Comparison of ENCODE assay signal across 23 cellular contexts in the genomic region with DNA sequence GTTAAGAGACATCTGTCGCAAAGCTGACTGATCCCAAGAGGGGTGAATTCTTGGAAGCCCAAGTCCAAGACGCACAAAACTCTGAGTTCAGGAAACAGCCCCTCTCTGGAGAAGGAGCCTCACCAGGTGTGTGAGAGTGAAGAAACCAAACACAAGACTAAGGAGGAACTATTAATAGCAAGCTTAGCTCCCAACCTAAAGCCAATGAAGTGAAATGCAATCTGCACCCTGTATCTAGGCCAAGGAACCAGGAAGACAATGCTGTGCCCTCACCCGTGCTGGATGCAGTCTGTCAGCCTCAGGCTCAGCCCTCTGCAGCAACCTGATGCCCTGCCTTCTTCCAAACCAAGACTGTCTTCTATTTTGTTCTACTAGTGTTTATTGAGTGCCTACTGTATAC. TPM values are rescaled to one million over a fixed set of nuclear protein-coding genes. Genes with fewer than 3 reads are reported as not detected.
DNase-seq lines count a peak whose midpoint lies in the region; TF ChIP-seq lines count a peak whose summit lies in the region.
"Had no signal": no experiment of that assay in that cellular context is flagged by ENCODE, and none has a peak within 500 bp of the region (broad histone marks: within the 10 kb centered on the region; RNA-seq: fewer than 3 reads in every experiment).

No MANE protein-coding gene starts in this region.

- CTCF ChIA-PET in MCF 10A (lab: Yijun Ruan, JAX) (interaction anchor here (1.1 kb wide), 2 partner anchors 12 to 19 kb away, joined by 3 to 4 read pairs; no protein-coding TSS in a partner anchor), OCI-LY7 (lab: Charles Lee; ENCODE audit: unreplicated experiment) (no interaction called here)
- CTCF ChIA-PET in activated CD4-positive, alpha-beta memory T cell treated with anti-CD3 and anti-CD28 coated beads for 36 hours (lab: Charles Lee), result interaction anchor here (1.8 kb wide), 1 partner anchor 22 kb away, joined by 7 read pairs; no protein-coding TSS in a partner anchor

- POLR2A ChIA-PET in MCF 10A (lab: Yijun Ruan, JAX), result interaction anchor here (1.2 to 1.5 kb wide), 2 partner anchors 10 to 20 kb away, joined by 3 read pairs; no protein-coding TSS in a partner anchor
- POLR2A ChIA-PET in OCI-LY7 (lab: Charles Lee), result no interaction called here
- POLR2A ChIA-PET in activated CD4-positive, alpha-beta memory T cell treated with anti-CD3 and anti-CD28 coated beads for 36 hours (lab: Charles Lee), result no interaction called here

- no peak overlapping the region for H3K27ac ChIP-seq in breast epithelium
- H3K27ac ChIP-seq in mesenchymal stem cell (ENCODE audit: low read length, poor library complexity, severe bottlenecking), result no peak overlapping the region
- H3K27ac ChIP-seq in OCI-LY7 (ENCODE audit: low read depth, low read length, poor library complexity, severe bottlenecking), result no peak overlapping the region
- H3K27ac ChIP-seq: BLaER1 treated with 17β-estradiol and CSF1 and Interleukin-3, amounts not matched to agents 10 nM and 100 nM; SJCRH30 had no signal

- no peak overlapping the region for H3K23ac ChIP-seq in mesenchymal stem cell (ENCODE audit: low read length in 2 of 2)

- H3K4me3 Mint-ChIP-seq in MCF 10A (ENCODE audit: unreplicated experiment), result no peak overlapping the region
- H3K4me3 Mint-ChIP-seq in activated CD4-positive, alpha-beta memory T cell treated with anti-CD3 and anti-CD28 coated beads for 36 hours, result no peak overlapping the region
- H3K4me3 Mint-ChIP-seq: CD4-positive, alpha-beta memory T cell had no signal

- H2BK5ac ChIP-seq in mesenchymal stem cell (ENCODE audit: low read depth, low read length, poor library complexity, severe bottlenecking), result no peak overlapping the region

- H4K20me1 ChIP-seq in OCI-LY7 (ENCODE audit: insufficient read depth, low read length), result no peaks in the 10 kb centered on the region
- H4K20me1 ChIP-seq: BLaER1 treated with 17β-estradiol and CSF1 and Interleukin-3, amounts not matched to agents 10 nM and 100 nM had no signal

- intact Hi-C loops in MCF 10A (cut with micrococcal nuclease) (no loop called here), breast epithelium (cut with DNase I; ENCODE audit: low total_unique reads) (no loop called here), OCI-LY7 (cut with micrococcal nuclease; ENCODE audit: unreplicated experiment) (no loop called here)
- intact Hi-C loops in activated CD4-positive, alpha-beta memory T cell treated with anti-CD3 and anti-CD28 coated beads for 36 hours (cut with micrococcal nuclease), result no loop called here

- H3K9ac ChIP-seq in mesenchymal stem cell (ENCODE audit: low read length), result no peak overlapping the region
- H3K9ac ChIP-seq: BLaER1 treated with 17β-estradiol and CSF1 and Interleukin-3, amounts not matched to agents 10 nM and 100 nM had no signal

- H4K8ac ChIP-seq in mesenchymal stem cell (ENCODE audit: low read length), result no peak overlapping the region

- no peaks in the 10 kb centered on the region for H3K79me1 ChIP-seq in mesenchymal stem cell (replicated peaks; ENCODE audit: low read length, poor library complexity, severe bottlenecking)

- H2BK12ac ChIP-seq in mesenchymal stem cell (ENCODE audit: low read length in 2 of 2), result no peak overlapping the region

- no peaks in the 10 kb centered on the region for H3K27me3 Mint-ChIP-seq in MCF 10A (ENCODE audit: insufficient read depth, unreplicated experiment)
- H3K27me3 Mint-ChIP-seq in activated CD4-positive, alpha-beta memory T cell treated with anti-CD3 and anti-CD28 coated beads for 36 hours, result peaks cover 2% of the 10 kb centered on the region

- H3K79me2 ChIP-seq in OCI-LY7 (ENCODE audit: insufficient read depth, low read depth, low read length), result no peaks in the 10 kb centered on the region

- H3K9me2 ChIP-seq in OCI-LY7 (ENCODE audit: insufficient read depth, low read length), result no peaks in the 10 kb centered on the region

- H3K4me2 ChIP-seq in mesenchymal stem cell (ENCODE audit: low read length, poor library complexity, severe bottlenecking) (no peak overlapping the region), OCI-LY7 (ENCODE audit: low read length) (no peak overlapping the region)
- H3K4me2 ChIP-seq: BLaER1 treated with 17β-estradiol and CSF1 and Interleukin-3, amounts not matched to agents 10 nM and 100 nM had no signal

- no peaks in the 10 kb centered on the region for H3K4me1 ChIP-seq in breast epithelium
- H3K4me1 ChIP-seq in mesenchymal stem cell (ENCODE audit: control insufficient read depth, insufficient read depth, low read depth, low read length), result no peaks in the 10 kb centered on the region
- no peaks in the 10 kb centered on the region for H3K4me1 ChIP-seq in OCI-LY7 (ENCODE audit: insufficient read depth, low read length, poor library complexity, severe bottlenecking)
- H3K4me1 ChIP-seq: BLaER1 treated with 17β-estradiol and CSF1 and Interleukin-3, amounts not matched to agents 10 nM and 100 nM had no signal

- 74% methylated on average over 3 of the region's 3 CpGs for WGBS in mesenchymal stem cell

- no peak overlapping the region for H2BK120ac ChIP-seq in mesenchymal stem cell (ENCODE audit: low read depth, low read length)

- peak overlapping the region; percentile 11 for H3K27ac Mint-ChIP-seq in MCF 10A (ENCODE audit: low read depth, unreplicated experiment)
- H3K27ac Mint-ChIP-seq in activated CD4-positive, alpha-beta memory T cell treated with anti-CD3 and anti-CD28 coated beads for 36 hours, result no peak overlapping the region
- H3K27ac Mint-ChIP-seq: CD4-positive, alpha-beta memory T cell had no signal

- no peak overlapping the region for H3K14ac ChIP-seq in mesenchymal stem cell (ENCODE audit: low read length in 2 of 2)

- H3K4me3 ChIP-seq in breast epithelium (no peak overlapping the region), mesenchymal stem cell (ENCODE audit: insufficient read depth in 1 of 2, low read depth in 1 of 2, low read length in 2 of 2) (no peak overlapping the region), OCI-LY7 (ENCODE audit: low read depth, low read length, poor library complexity, severe bottlenecking) (no peak overlapping the region)
- H3K4me3 ChIP-seq: BLaER1 treated with 17β-estradiol and CSF1 and Interleukin-3, amounts not matched to agents 10 nM and 100 nM; SJCRH30 had no signal

- TF ChIP-seq POLR2A in breast epithelium (IDR thresholded peaks at IDR 0.05), result no peak

- peak overlapping the region; percentile 53 for H4K91ac ChIP-seq in mesenchymal stem cell (ENCODE audit: low read length)

- H2BK15ac ChIP-seq in mesenchymal stem cell (ENCODE audit: low read depth, poor library complexity, severe bottlenecking), result no peak overlapping the region

- H3K18ac ChIP-seq in mesenchymal stem cell (ENCODE audit: low read depth in 1 of 2, low read length in 2 of 2), result no peak overlapping the region

- peaks cover 39% of the 10 kb centered on the region for H3K4me1 Mint-ChIP-seq in MCF 10A (ENCODE audit: insufficient read depth, unreplicated experiment)
- H3K4me1 Mint-ChIP-seq in activated CD4-positive, alpha-beta memory T cell treated with anti-CD3 and anti-CD28 coated beads for 36 hours (ENCODE audit: low read depth), result no peaks in the 10 kb centered on the region
- H3K4me1 Mint-ChIP-seq: CD4-positive, alpha-beta memory T cell had no signal

- no peaks in the 10 kb centered on the region for H3K36me3 Mint-ChIP-seq in MCF 10A (ENCODE audit: insufficient read depth, unreplicated experiment)
- no peaks in the 10 kb centered on the region for H3K36me3 Mint-ChIP-seq in activated CD4-positive, alpha-beta memory T cell treated with anti-CD3 and anti-CD28 coated beads for 36 hours
- H3K36me3 Mint-ChIP-seq: CD4-positive, alpha-beta memory T cell had no signal

- BruUV-seq in MCF 10A (replicated peaks; lab: Mats Ljungman, UMichigan) (no TSS peak), OCI-LY7 (replicated peaks; lab: Mats Ljungman, UMichigan) (no TSS peak)

- no peak for TF ChIP-seq CTCF in MCF 10A (IDR thresholded peaks at IDR 0.05; ENCODE audit: unreplicated experiment)
- no peak for TF ChIP-seq CTCF in breast epithelium (IDR thresholded peaks at IDR 0.05)
- no peak for TF ChIP-seq CTCF in OCI-LY7 (conservative IDR thresholded peaks at IDR 0.05; ENCODE audit: low read length)

- H3K9me3 Mint-ChIP-seq in MCF 10A (ENCODE audit: unreplicated experiment), result no peaks in the 10 kb centered on the region
- H3K9me3 Mint-ChIP-seq in activated CD4-positive, alpha-beta memory T cell treated with anti-CD3 and anti-CD28 coated beads for 36 hours, result no peaks in the 10 kb centered on the region
- H3K9me3 Mint-ChIP-seq: CD4-positive, alpha-beta memory T cell had no signal

- DNase-seq in MCF 10A (ENCODE audit: unreplicated experiment), result no peak
- no peak for DNase-seq in breast epithelium (ENCODE audit: low spot score in 2 of 2)
- DNase-seq in NCI-H2171 treated with DMSO at 0.1 percent for 48 hours (lab: John Stamatoyannopoulos, UW), result peak; percentile 94
- DNase-seq in mesenchymal stem cell, result no peak
- DNase-seq in HT-29 (ENCODE audit: low spot score), result no peak
- no peak for DNase-seq in OCI-LY7 (ENCODE audit: low spot score)
- DNase-seq in activated CD4-positive, alpha-beta memory T cell treated with anti-CD3 and anti-CD28 coated beads for 36 hours, result no peak
- DNase-seq: AML-193; CD4-positive, alpha-beta memory T cell; COR-L47; DMS79; EL; GF-D8; Karpas-422; MV-4-11; NCI-H1105; NCI-H146; NCI-H1930; NCI-H2107; NCI-H774; PC-3; SJCRH30 had no signal

- no peak overlapping the region for H3K4ac ChIP-seq in mesenchymal stem cell (ENCODE audit: low read depth in 1 of 2, low read length in 2 of 2)

- H3K27me3 ChIP-seq in breast epithelium (no peaks in the 10 kb centered on the region), mesenchymal stem cell (ENCODE audit: control insufficient read depth in 1 of 2, insufficient read depth in 1 of 2, low read length in 2 of 2) (no peaks in the 10 kb centered on the region)
- H3K27me3 ChIP-seq: BLaER1 treated with 17β-estradiol and CSF1 and Interleukin-3, amounts not matched to agents 10 nM and 100 nM; SJCRH30 had no signal

- no peak overlapping the region for H2AK5ac ChIP-seq in mesenchymal stem cell (ENCODE audit: low read length, severe bottlenecking)

- H2AFZ ChIP-seq in mesenchymal stem cell (ENCODE audit: low read depth, low read length), result no peak overlapping the region
- no peak overlapping the region for H2AFZ ChIP-seq in OCI-LY7 (ENCODE audit: low read length)

- H3K36me3 ChIP-seq in breast epithelium (no peaks in the 10 kb centered on the region), mesenchymal stem cell (ENCODE audit: control insufficient read depth in 1 of 2, insufficient read depth in 2 of 2, low read depth in 1 of 2, low read length in 2 of 2) (no peaks in the 10 kb centered on the region), OCI-LY7 (ENCODE audit: insufficient read depth, low read length) (no peaks in the 10 kb centered on the region)
- H3K36me3 ChIP-seq: BLaER1 treated with 17β-estradiol and CSF1 and Interleukin-3, amounts not matched to agents 10 nM and 100 nM; SJCRH30 had no signal

- H3K9me3 ChIP-seq in breast epithelium (no peaks in the 10 kb centered on the region), mesenchymal stem cell (ENCODE audit: control insufficient read depth, low read length) (no peaks in the 10 kb centered on the region), OCI-LY7 (ENCODE audit: low read length) (no peaks in the 10 kb centered on the region)
- H3K9me3 ChIP-seq: BLaER1 treated with 17β-estradiol and CSF1 and Interleukin-3, amounts not matched to agents 10 nM and 100 nM; SJCRH30 had no signal

RNA-seq across cellular contexts. Expression of a gene that starts 22.5 kb away (rescaled TPM):
- total RNA-seq in MCF 10A (2022) (103 and 393 TPM in 2 replicates), breast epithelium (100 to 1,000 TPM; 106 to 623 (median 386) TPM), OCI-LY7 (2022) (0.51 and 1.3 TPM in 2 replicates)
- 229 TPM for polyA plus RNA-seq in mesenchymal stem cell (2013, experiment 1 of 2)
- polyA plus RNA-seq in mesenchymal stem cell (2013, experiment 2 of 2), result 221 TPM
- 5.6 and 12.5 TPM in 2 replicates for total RNA-seq in HT-29 (2014; rRNA removed; shearing (Covaris generic))
- not detected in 2 replicates for total RNA-seq in OCI-LY7 (2014; rRNA removed; shearing (Covaris generic))
- 1 to 10 TPM in 1 of 2 experiments, under 1 TPM in 1; 0.93 to 1.8 TPM for total RNA-seq in activated CD4-positive, alpha-beta memory T cell treated with anti-CD3 and anti-CD28 coated beads for 36 hours
